Comparison of ENCODE assay signal across 1 cellular context in the genomic region with DNA sequence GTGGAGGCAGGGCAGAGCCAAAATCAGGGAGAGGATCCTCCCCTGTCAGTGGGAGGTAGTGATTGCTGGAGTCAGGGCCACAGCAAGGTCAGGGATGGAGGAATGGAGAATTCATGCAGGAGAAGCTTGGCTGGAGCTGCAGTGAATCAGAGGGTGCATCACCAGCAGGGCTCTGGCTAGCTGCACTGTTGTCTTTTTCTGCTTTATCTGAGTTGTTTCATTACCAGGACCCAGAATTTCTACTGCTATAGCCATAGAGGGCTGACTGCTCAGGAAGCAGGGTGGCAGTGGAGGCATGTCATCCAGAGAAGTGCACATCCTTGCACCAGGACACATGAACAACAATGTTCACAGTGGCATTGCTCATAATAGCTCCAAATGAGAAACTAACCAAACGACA.
A peak's percentile ranks its signal among the peaks of the same experiment; 100 is the strongest.
TF ChIP-seq lines count a peak whose summit lies in the region.

No MANE protein-coding gene starts in this region.

TF ChIP-seq in IMR-90, 13 proteins besides CTCF, POLR2A, EP300 and RAD21:
- TF ChIP-seq FOS (IDR thresholded peaks at IDR 0.05; ENCODE audit: low read depth, low read length): peak; percentile 55; the same call in 1 of the 2 replicates
- TF ChIP-seq, protein P1, sequence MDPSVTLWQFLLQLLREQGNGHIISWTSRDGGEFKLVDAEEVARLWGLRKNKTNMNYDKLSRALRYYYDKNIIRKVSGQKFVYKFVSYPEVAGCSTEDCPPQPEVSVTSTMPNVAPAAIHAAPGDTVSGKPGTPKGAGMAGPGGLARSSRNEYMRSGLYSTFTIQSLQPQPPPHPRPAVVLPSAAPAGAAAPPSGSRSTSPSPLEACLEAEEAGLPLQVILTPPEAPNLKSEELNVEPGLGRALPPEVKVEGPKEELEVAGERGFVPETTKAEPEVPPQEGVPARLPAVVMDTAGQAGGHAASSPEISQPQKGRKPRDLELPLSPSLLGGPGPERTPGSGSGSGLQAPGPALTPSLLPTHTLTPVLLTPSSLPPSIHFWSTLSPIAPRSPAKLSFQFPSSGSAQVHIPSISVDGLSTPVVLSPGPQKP (IDR thresholded peaks at IDR 0.05; ENCODE audit: borderline replicate concordance, low read depth, low read length): no peak
